17 cellular contexts compared by ENCODE assay signal in genomic region chr2:8522682-8523081, GRCh38.
DNase-seq lines count a peak whose midpoint lies in the region; ATAC-seq and TF ChIP-seq lines count a peak whose summit lies in the region.
"Had no signal": no experiment of that assay in that cellular context is flagged by ENCODE, and none has a peak within 500 bp of the region (broad histone marks: within the 10 kb centered on the region; RNA-seq: fewer than 3 reads in every experiment).

No MANE protein-coding gene starts in this region.

- no peaks in the 10 kb centered on the region for H3K36me3 ChIP-seq in Loucy (ENCODE audit: insufficient read depth, low read length)
- H3K36me3 ChIP-seq: gastrocnemius medialis had no signal

- H3K4me1 Mint-ChIP-seq in stimulated activated naive CD8-positive, alpha-beta T cell treated with anti-CD3 and anti-CD28 coated beads, Interleukin-15, Interleukin-2, amounts not matched to agents 100 ng/mL and 50 ng/mL, for 24 hours (ENCODE audit: low read depth) = peaks cover 84% of the 10 kb centered on the region
- peaks cover 68% of the 10 kb centered on the region in 2 donors for H3K4me1 Mint-ChIP-seq in effector memory CD8-positive, alpha-beta T cell (ENCODE audit: low read depth in 2 of 2)

- peak overlapping the region; percentile 64 for H3K27ac Mint-ChIP-seq in stimulated activated naive CD8-positive, alpha-beta T cell treated with anti-CD3 and anti-CD28 coated beads, Interleukin-15, Interleukin-2, amounts not matched to agents 100 ng/mL and 50 ng/mL, for 24 hours
- H3K27ac Mint-ChIP-seq in effector memory CD8-positive, alpha-beta T cell = peak overlapping the region; percentile 93 to 94

- H3K79me2 ChIP-seq in Loucy (ENCODE audit: insufficient read depth, low read length) = no peaks in the 10 kb centered on the region

- no peaks in the 10 kb centered on the region for H3K27me3 Mint-ChIP-seq in stimulated activated naive CD8-positive, alpha-beta T cell treated with anti-CD3 and anti-CD28 coated beads, Interleukin-15, Interleukin-2, amounts not matched to agents 100 ng/mL and 50 ng/mL, for 24 hours
- H3K27me3 Mint-ChIP-seq in effector memory CD8-positive, alpha-beta T cell = no peaks in the 10 kb centered on the region

- no peak for TF ChIP-seq CTCF in Loucy (conservative IDR thresholded peaks at IDR 0.05; ENCODE audit: low read length)

- no peaks in the 10 kb centered on the region for H3K27me3 ChIP-seq in Loucy (ENCODE audit: insufficient read depth, low read length, poor library complexity, severe bottlenecking)
- H3K27me3 ChIP-seq: body of pancreas, gastrocnemius medialis had no signal

- H3K36me3 Mint-ChIP-seq in stimulated activated naive CD8-positive, alpha-beta T cell treated with anti-CD3 and anti-CD28 coated beads, Interleukin-15, Interleukin-2, amounts not matched to agents 100 ng/mL and 50 ng/mL, for 24 hours (ENCODE audit: low read depth) = no peaks in the 10 kb centered on the region
- peaks cover 6% of the 10 kb centered on the region for H3K36me3 Mint-ChIP-seq in effector memory CD8-positive, alpha-beta T cell (ENCODE audit: insufficient read depth)

- peak overlapping the region; percentile 2 for H3K4me3 Mint-ChIP-seq in stimulated activated naive CD8-positive, alpha-beta T cell treated with anti-CD3 and anti-CD28 coated beads, Interleukin-15, Interleukin-2, amounts not matched to agents 100 ng/mL and 50 ng/mL, for 24 hours
- H3K4me3 Mint-ChIP-seq in effector memory CD8-positive, alpha-beta T cell = peak overlapping the region; percentile 74 to 81

- ATAC-seq in stimulated activated naive CD8-positive, alpha-beta T cell treated with anti-CD3 and anti-CD28 coated beads, Interleukin-15, Interleukin-2, amounts not matched to agents 100 U/mL and 50 U/mL, for 24 hours = no peak
- peak; percentile 63 for ATAC-seq in effector memory CD8-positive, alpha-beta T cell (replicated peaks)
- no peak for ATAC-seq in GM19035 (IDR thresholded peaks at IDR 0.05; ENCODE audit: unreplicated experiment)
- ATAC-seq: body of pancreas, gastrocnemius medialis, HCT116 had no signal

- H2AFZ ChIP-seq in Loucy (ENCODE audit: low read length) = 0 out of 2 replicates have a peak overlapping the region, but pooled peaks have one; percentile 0

- H3K9ac ChIP-seq in Loucy (ENCODE audit: low read depth, low read length, poor library complexity, severe bottlenecking) = peak overlapping the region; percentile 61

- no peaks in the 10 kb centered on the region for H4K20me1 ChIP-seq in Loucy (ENCODE audit: insufficient read depth, low read length, poor library complexity, severe bottlenecking)

- no peaks in the 10 kb centered on the region for H3F3A ChIP-seq in Loucy (ENCODE audit: low read depth)

- H3K4me3 ChIP-seq in Loucy (ENCODE audit: low read length, poor library complexity, severe bottlenecking) = no peak overlapping the region
- H3K4me3 ChIP-seq: body of pancreas, gastrocnemius medialis had no signal

- H3K9me3 Mint-ChIP-seq in stimulated activated naive CD8-positive, alpha-beta T cell treated with anti-CD3 and anti-CD28 coated beads, Interleukin-15, Interleukin-2, amounts not matched to agents 100 ng/mL and 50 ng/mL, for 24 hours = no peaks in the 10 kb centered on the region
- no peaks in the 10 kb centered on the region for H3K9me3 Mint-ChIP-seq in effector memory CD8-positive, alpha-beta T cell

- no peaks in the 10 kb centered on the region for H3K9me3 ChIP-seq in Loucy (ENCODE audit: insufficient read depth, low read depth, low read length)
- H3K9me3 ChIP-seq: body of pancreas, gastrocnemius medialis had no signal

- no peak for DNase-seq in stimulated activated naive CD8-positive, alpha-beta T cell treated with anti-CD3 and anti-CD28 coated beads, Interleukin-15, Interleukin-2, amounts not matched to agents 100 U/mL and 50 U/mL, for 24 hours
- DNase-seq in effector memory CD8-positive, alpha-beta T cell = peak; percentile 16 to 20 (median 19)
- DNase-seq in ureter (ENCODE audit: low spot score) (peak; percentile 76), T1000 (lab: John Stamatoyannopoulos, UW) (no peak), superior temporal gyrus (ENCODE audit: extremely low spot score) (no peak)
- DNase-seq: activated T-cell treated with anti-CD3 and anti-CD28 coated beads, Interleukin-2, amount 50 U/mL, for 48 hours; body of pancreas; DMS79; effector memory CD4-positive, alpha-beta T cell; gastrocnemius medialis; NCI-H1436 treated with DMSO at 0.1 percent for 48 hours; NCI-H526; SHP77 treated with DMSO at 0.1 percent for 48 hours had no signal

- peaks cover 74% of the 10 kb centered on the region for H3K4me1 ChIP-seq in Loucy (ENCODE audit: insufficient read depth, low read length, poor library complexity, severe bottlenecking)

- H3K9me2 ChIP-seq in Loucy (replicated peaks; ENCODE audit: low read depth, low read length) = no peaks in the 10 kb centered on the region

- H3K4me2 ChIP-seq in Loucy (ENCODE audit: low read depth, low read length, poor library complexity, severe bottlenecking) = peak overlapping the region; percentile 37

Comparison
In these comparisons a context has a peak if more than half of its experiments do, and no peak if none do; other contexts are left out.
1. DNase-seq: peak in effector memory CD8-positive, alpha-beta T cell (3 of 3) and ureter (single experiment); none in stimulated activated naive CD8-positive, alpha-beta T cell treated with anti-CD3 and anti-CD28 coated beads, Interleukin-15, Interleukin-2, amounts not matched to agents 100 U/mL and 50 U/mL, for 24 hours (single experiment), T1000 (single experiment) and superior temporal gyrus (single experiment).